Comparison of ENCODE assay signal across 8 cellular contexts in the genomic region with DNA sequence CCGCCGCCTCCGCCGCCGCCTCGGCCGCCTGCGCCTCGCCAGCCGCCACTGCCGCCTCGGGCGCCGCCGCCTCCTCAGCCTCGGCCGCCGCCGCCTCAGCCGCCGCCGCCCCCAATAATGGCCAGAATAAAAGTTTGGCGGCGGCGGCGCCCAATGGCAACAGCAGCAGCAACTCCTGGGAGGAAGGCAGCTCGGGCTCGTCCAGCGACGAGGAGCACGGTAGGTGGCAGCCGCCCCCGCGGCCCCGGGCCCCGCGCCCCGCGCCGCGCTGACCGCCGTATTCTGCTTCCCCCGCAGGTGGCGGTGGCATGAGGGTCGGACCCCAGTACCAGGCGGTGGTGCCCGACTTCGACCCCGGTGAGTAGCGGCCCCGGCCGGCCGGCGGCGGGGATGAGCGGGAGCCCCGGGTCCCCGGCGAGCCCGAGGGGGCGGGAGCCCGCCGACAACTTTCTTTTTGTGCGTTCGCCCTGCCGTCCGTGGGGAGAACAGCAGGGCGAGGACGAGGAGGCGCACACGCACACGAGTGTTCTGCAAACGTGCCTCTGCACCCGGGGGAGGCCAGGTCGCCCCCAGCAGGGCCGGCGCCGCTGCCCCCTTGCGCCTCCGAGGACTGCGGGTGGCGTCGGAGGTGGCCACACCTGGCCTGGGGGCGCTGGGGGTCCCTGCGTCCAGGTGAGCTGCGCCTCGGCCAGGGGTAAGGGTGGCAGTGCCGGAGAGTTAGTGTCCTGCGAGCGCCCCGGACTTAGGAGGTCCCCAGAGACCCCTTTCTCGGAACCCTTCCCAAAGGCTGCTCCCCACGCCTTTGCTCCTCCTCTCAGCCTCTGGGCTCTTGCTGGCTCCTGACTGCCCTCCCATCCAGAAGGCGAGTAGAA. TPM values are rescaled to one million over a fixed set of nuclear protein-coding genes. Genes with fewer than 3 reads are reported as not detected.
DNase-seq lines count a peak whose midpoint lies in the region; ATAC-seq and TF ChIP-seq lines count a peak whose summit lies in the region.

No MANE protein-coding gene starts in this region.

- H3K4me3 Mint-ChIP-seq in CD4-positive, alpha-beta T cell: peak overlapping the region; percentile 86
- H3K4me3 Mint-ChIP-seq in WTC11: peak overlapping the region; percentile 79

- CTCF ChIA-PET in CD4-positive, alpha-beta T cell (lab: Charles Lee): no interaction called here
- CTCF ChIA-PET in WTC11 (lab: Charles Lee): interaction anchor here (1.1 to 3.5 kb wide), 12 partner anchors 8 to 156 kb away, joined by 3 to 23 read pairs (median 7); no protein-coding TSS in a partner anchor

- H3K27me3 ChIP-seq in CD4-positive, alpha-beta T cell (ENCODE audit: control insufficient read depth, insufficient read depth, low read length): no peaks in the 10 kb centered on the region
- H3K27me3 ChIP-seq in layer of hippocampus (ENCODE audit: control insufficient read depth, insufficient read depth, low read length): no peaks in the 10 kb centered on the region

- no peaks in the 10 kb centered on the region for H3K9me3 Mint-ChIP-seq in CD4-positive, alpha-beta T cell
- H3K9me3 Mint-ChIP-seq in WTC11: no peaks in the 10 kb centered on the region

- H3K4me1 Mint-ChIP-seq in CD4-positive, alpha-beta T cell (ENCODE audit: low read depth): peaks cover 30% of the 10 kb centered on the region
- peaks cover 41% of the 10 kb centered on the region for H3K4me1 Mint-ChIP-seq in WTC11

- peak; percentile 56 for TF ChIP-seq CTCF in CD4-positive, alpha-beta T cell (IDR thresholded peaks at IDR 0.05)
- TF ChIP-seq CTCF in WTC11 (IDR thresholded peaks at IDR 0.05): no peak

- POLR2A ChIA-PET in CD4-positive, alpha-beta T cell (lab: Charles Lee): interaction anchor here (1.0 kb wide), 1 partner anchor 68 kb away, joined by 3 read pairs; no protein-coding TSS in a partner anchor
- POLR2A ChIA-PET in WTC11 (lab: Charles Lee): interaction anchor here (0.5 to 1.7 kb wide), 2 partner anchors 69 to 653 kb away, joined by 3 read pairs; no protein-coding TSS in a partner anchor

- intact Hi-C loops in CD4-positive, alpha-beta T cell (cut with DNase I, micrococcal nuclease): loop anchor here (1.0 to 10.0 kb wide), 10 partner anchors 68 to 802 kb away; partner anchors contain the start of genes AMN (in 1 of the 2), TRAF3 (in 1 of the 2) and WDR20 (in 1 of the 2)

- peak overlapping the region; percentile 70 for H3K27ac Mint-ChIP-seq in CD4-positive, alpha-beta T cell
- peak overlapping the region; percentile 22; the same call in 1 of the 2 replicates for H3K27ac Mint-ChIP-seq in WTC11

- H3K9me3 ChIP-seq in CD4-positive, alpha-beta T cell (ENCODE audit: control insufficient read depth, low read length): no peaks in the 10 kb centered on the region

- H3K27ac ChIP-seq in CD4-positive, alpha-beta T cell (ENCODE audit: low read depth, low read length): peak overlapping the region; percentile 53
- peak overlapping the region; percentile 52 for H3K27ac ChIP-seq in caudate nucleus (ENCODE audit: low read depth, low read length)
- peak overlapping the region; percentile 78 for H3K27ac ChIP-seq in layer of hippocampus (ENCODE audit: low read depth, low read length)

- DNase-seq in CD4-positive, alpha-beta T cell: peak; percentile 42 to 64 (median 50)
- DNase-seq in HuH-7 (ENCODE audit: low spot score): peak; percentile 49
- peak; percentile 46 for DNase-seq in WTC11 (ENCODE audit: low spot score)
- DNase-seq in caudate nucleus (lab: John Stamatoyannopoulos, UW): peak in 20 of 61 donors; percentile 4 to 74 (median 37)
- DNase-seq in stimulated activated CD4-positive, alpha-beta T cell treated with anti-CD3 and anti-CD28 coated beads, Interleukin-1b, Interleukin-23, amount 100 ng/mL, for 48 hours: peak; percentile 54
- DNase-seq in SKM-1 treated with dmso at 0.1 percent for 144 hours (lab: John Stamatoyannopoulos, UW; ENCODE audit: unreplicated experiment): no peak

- no peaks in the 10 kb centered on the region for H3K27me3 Mint-ChIP-seq in CD4-positive, alpha-beta T cell
- H3K27me3 Mint-ChIP-seq in WTC11 (ENCODE audit: low read depth): no peaks in the 10 kb centered on the region

- H3K36me3 Mint-ChIP-seq in CD4-positive, alpha-beta T cell (ENCODE audit: low read depth): peaks cover 16% of the 10 kb centered on the region
- H3K36me3 Mint-ChIP-seq in WTC11: 0 out of 2 replicates have a peak, but pooled peaks cover 4% of the 10 kb centered on the region

- ATAC-seq in CD4-positive, alpha-beta T cell (ENCODE audit: poor library complexity): peak; percentile 28
- ATAC-seq in GM19463 (IDR thresholded peaks at IDR 0.05; ENCODE audit: unreplicated experiment): peak; percentile 11
- peak; percentile 3; the same call in 1 of the 2 replicates for ATAC-seq in WTC11

TF ChIP-seq in WTC11, 78 proteins besides CTCF, POLR2A, EP300 and RAD21:
- no peak for TF ChIP-seq KAT7 (CRISPR knock-in tag; IDR thresholded peaks at IDR 0.05; ENCODE audit: borderline replicate concordance)
- TF ChIP-seq, protein P1, sequence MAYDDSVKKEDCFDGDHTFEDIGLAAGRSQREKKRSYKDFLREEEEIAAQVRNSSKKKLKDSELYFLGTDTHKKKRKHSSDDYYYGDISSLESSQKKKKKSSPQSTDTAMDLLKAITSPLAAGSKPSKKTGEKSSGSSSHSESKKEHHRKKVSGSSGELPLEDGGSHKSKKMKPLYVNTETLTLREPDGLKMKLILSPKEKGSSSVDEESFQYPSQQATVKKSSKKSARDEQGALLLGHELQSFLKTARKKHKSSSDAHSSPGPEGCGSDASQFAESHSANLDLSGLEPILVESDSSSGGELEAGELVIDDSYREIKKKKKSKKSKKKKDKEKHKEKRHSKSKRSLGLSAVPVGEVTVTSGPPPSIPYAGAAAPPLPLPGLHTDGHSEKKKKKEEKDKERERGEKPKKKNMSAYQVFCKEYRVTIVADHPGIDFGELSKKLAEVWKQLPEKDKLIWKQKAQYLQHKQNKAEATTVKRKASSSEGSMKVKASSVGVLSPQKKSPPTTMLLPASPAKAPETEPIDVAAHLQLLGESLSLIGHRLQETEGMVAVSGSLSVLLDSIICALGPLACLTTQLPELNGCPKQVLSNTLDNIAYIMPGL (CRISPR knock-in tag; IDR thresholded peaks at IDR 0.05): peak; percentile 87
- 0 out of 2 replicates have a peak, but pooled peaks have one; percentile 43 for TF ChIP-seq E2F4 (CRISPR knock-in tag; IDR thresholded peaks at IDR 0.05; ENCODE audit: borderline replicate concordance, low read depth)
- TF ChIP-seq MYBL2 (CRISPR knock-in tag; IDR thresholded peaks at IDR 0.05): 0 out of 2 replicates have a peak, but pooled peaks have one; percentile 37
- TF ChIP-seq, protein P2, sequence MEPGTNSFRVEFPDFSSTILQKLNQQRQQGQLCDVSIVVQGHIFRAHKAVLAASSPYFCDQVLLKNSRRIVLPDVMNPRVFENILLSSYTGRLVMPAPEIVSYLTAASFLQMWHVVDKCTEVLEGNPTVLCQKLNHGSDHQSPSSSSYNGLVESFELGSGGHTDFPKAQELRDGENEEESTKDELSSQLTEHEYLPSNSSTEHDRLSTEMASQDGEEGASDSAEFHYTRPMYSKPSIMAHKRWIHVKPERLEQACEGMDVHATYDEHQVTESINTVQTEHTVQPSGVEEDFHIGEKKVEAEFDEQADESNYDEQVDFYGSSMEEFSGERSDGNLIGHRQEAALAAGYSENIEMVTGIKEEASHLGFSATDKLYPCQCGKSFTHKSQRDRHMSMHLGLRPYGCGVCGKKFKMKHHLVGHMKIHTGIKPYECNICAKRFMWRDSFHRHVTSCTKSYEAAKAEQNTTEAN (CRISPR knock-in tag; IDR thresholded peaks at IDR 0.05): 0 out of 2 replicates have a peak, but pooled peaks have one; percentile 34
- no peak for TF ChIP-seq ZNF219 (CRISPR knock-in tag; IDR thresholded peaks at IDR 0.05; ENCODE audit: borderline replicate concordance)

RNA-seq across cellular contexts. Expression of gene RCOR1, which starts 0.8 kb away (rescaled TPM):
- 10 to 100 TPM; 20.5 to 23.1 TPM for total RNA-seq in CD4-positive, alpha-beta T cell
- total RNA-seq in WTC11 (2021): 25.1 to 25.4 TPM (median 25.4 TPM) in 3 replicates
